4 cellular contexts compared by ENCODE assay signal in the genomic region with DNA sequence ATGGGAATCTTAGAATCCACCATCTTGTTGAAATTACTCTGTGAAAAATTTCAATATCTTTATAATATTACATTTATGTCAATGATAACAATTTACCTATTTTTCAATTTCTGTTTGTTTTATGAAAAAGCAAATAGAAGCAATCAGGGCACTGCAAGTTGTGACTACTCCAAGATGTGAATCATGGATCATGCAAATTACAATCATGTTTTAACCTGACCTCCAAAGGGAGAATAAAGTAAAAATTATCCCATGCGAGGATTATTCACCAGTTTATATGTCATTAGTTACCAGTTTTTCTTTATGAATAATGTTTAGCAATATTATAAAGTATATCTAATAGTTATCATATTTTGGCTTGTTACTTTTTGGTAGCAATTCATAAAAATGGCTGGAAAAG. TPM values are rescaled to one million over a fixed set of nuclear protein-coding genes. Genes with fewer than 3 reads are reported as not detected.
"Had no signal": no experiment of that assay in that cellular context is flagged by ENCODE, and none has a peak within 500 bp of the region (broad histone marks: within the 10 kb centered on the region; RNA-seq: fewer than 3 reads in every experiment).

No MANE protein-coding gene starts in this region.

RNA-seq across cellular contexts. Expression of a gene that starts 41.3 kb away (rescaled TPM):
- total RNA-seq: activated CD4-positive, alpha-beta memory T cell treated with anti-CD3 and anti-CD28 coated beads, Interleukin-2, amount 10 ng/mL, durations not matched to agents 7 days and 5 days; activated naive CD4-positive, alpha-beta T cell treated with anti-CD3 and anti-CD28 coated beads, Interleukin-2, amount 50 U/mL, for 72 hours; activated naive CD8-positive, alpha-beta T cell treated with anti-CD3 and anti-CD28 coated beads, Interleukin-2, amount 10 ng/mL, durations not matched to agents 7 days and 5 days; T-helper 2 cell treated with Interferon-gamma antibody and Interleukin-4, amounts not matched to agents 100 ng/mL and 5 ng/mL, for 36 hours had no signal
